In genomic region chr13:89959074-89959473, GRCh38 we compare ENCODE assay signal across 1 cellular context.
TF ChIP-seq lines count a peak whose summit lies in the region.

No MANE protein-coding gene starts in this region.

TF ChIP-seq in H1, 55 proteins besides CTCF, POLR2A, EP300 and RAD21 (continued from another document):
- TF ChIP-seq ATF3 (IDR thresholded peaks at IDR 0.05; ENCODE audit: insufficient read depth, low read depth, low read length) (no peak), SRF (IDR thresholded peaks at IDR 0.05; ENCODE audit: low read depth, low read length) (no peak), RXRA (IDR thresholded peaks at IDR 0.05; ENCODE audit: insufficient read depth, low read depth, low read length) (no peak), RBBP5 (IDR thresholded peaks at IDR 0.05; ENCODE audit: borderline replicate concordance, low read depth, low read length) (no peak), TEAD4 (IDR thresholded peaks at IDR 0.05; ENCODE audit: low read depth, low read length) (no peak), SIX5 (IDR thresholded peaks at IDR 0.05; ENCODE audit: low read depth, low read length) (no peak), CTBP2 (IDR thresholded peaks at IDR 0.05; ENCODE audit: borderline replicate concordance, insufficient read depth, insufficient read length, low read length) (no peak), ZNF274 (IDR thresholded peaks at IDR 0.05; ENCODE audit: borderline replicate concordance, extremely low read depth, low read length) (no peak), JUND (IDR thresholded peaks at IDR 0.05; ENCODE audit: low read length) (no peak), CEBPB (IDR thresholded peaks at IDR 0.05; ENCODE audit: low read depth, low read length) (no peak), KDM4A (IDR thresholded peaks at IDR 0.05; ENCODE audit: low read depth, low read length, severe bottlenecking) (no peak), PHF8 (conservative IDR thresholded peaks at IDR 0.05; ENCODE audit: low read depth, low read length) (no peak), BRCA1 (IDR thresholded peaks at IDR 0.05; ENCODE audit: low read depth, low read length) (no peak), CHD2 (IDR thresholded peaks at IDR 0.05; ENCODE audit: low read length) (no peak), NANOG (IDR thresholded peaks at IDR 0.05; ENCODE audit: insufficient read depth, low read depth, low read length, poor library complexity, severe bottlenecking) (no peak), ATF2 (IDR thresholded peaks at IDR 0.05; ENCODE audit: low read length) (no peak)
